3 cellular contexts compared by ENCODE assay signal in genomic region chr7:57529931-57530330, GRCh38.
"Had no signal": no experiment of that assay in that cellular context is flagged by ENCODE, and none has a peak within 500 bp of the region (broad histone marks: within the 10 kb centered on the region; RNA-seq: fewer than 3 reads in every experiment).

No MANE protein-coding gene starts in this region.

- H3K4me3 ChIP-seq: GM12878 had no signal

- ATAC-seq: GM12878 had no signal

- DNase-seq: GDM1, GF-D8 had no signal
